ENCODE assay signal across 9 cellular contexts in genomic region chr12:110109037-110109836, GRCh38. TPM values are rescaled to one million over a fixed set of nuclear protein-coding genes. Genes with fewer than 3 reads are reported as not detected.
DNase-seq lines count a peak whose midpoint lies in the region; ATAC-seq, FAIRE-seq and TF ChIP-seq lines count a peak whose summit lies in the region.
"Had no signal": no experiment of that assay in that cellular context is flagged by ENCODE, and none has a peak within 500 bp of the region (broad histone marks: within the 10 kb centered on the region; RNA-seq: fewer than 3 reads in every experiment).

No MANE protein-coding gene starts in this region.

- TF ChIP-seq EP300 in sigmoid colon (IDR thresholded peaks at IDR 0.05): peak; percentile 75 to 88 (median 79)

- no peaks in the 10 kb centered on the region for H3K36me3 Mint-ChIP-seq in activated naive CD8-positive, alpha-beta T cell treated with anti-CD3 and anti-CD28 coated beads for 36 hours
- H3K36me3 Mint-ChIP-seq in activated CD8-positive, alpha-beta memory T cell treated with anti-CD3 and anti-CD28 coated beads, Interleukin-2, amount 10 ng/mL, durations not matched to agents 7 days and 5 days: no peaks in the 10 kb centered on the region

- WGBS in sigmoid colon, 2 donors: 59 to 72% methylated on average over 13 of the region's 13 CpGs

- H3K4me1 ChIP-seq in adipocyte (ENCODE audit: control insufficient read depth, insufficient read depth, low read length) (peaks cover 44% of the 10 kb centered on the region), left ventricle myocardium inferior (peaks cover 48% of the 10 kb centered on the region), sigmoid colon (peaks cover 0 to 67% (median 44%) of the 10 kb centered on the region in 4 donors)

- H3K9ac ChIP-seq in adipocyte (ENCODE audit: low read length): peak overlapping the region; percentile 83

- peak overlapping the region; percentile 90 for H3K27ac ChIP-seq in left ventricle myocardium inferior (replicated peaks)
- H3K27ac ChIP-seq in sigmoid colon: peak overlapping the region; percentile 85 to 95 (median 91)

- no peak for FAIRE-seq in D721Med (lab: Jason Lieb, UNC)

- TF ChIP-seq POLR2A in sigmoid colon (IDR thresholded peaks at IDR 0.05): peak in 1 of 2 donors; percentile 26

- TF ChIP-seq CTCF in left ventricle myocardium inferior (IDR thresholded peaks at IDR 0.05; ENCODE audit: borderline replicate concordance) (no peak), sigmoid colon (IDR thresholded peaks at IDR 0.05) (peak in 2 of 4 experiments; percentile 30 to 62), D721Med (IDR thresholded peaks at IDR 0.05; ENCODE audit: insufficient read depth, missing control alignments) (no peak)

- H3K27me3 ChIP-seq in adipocyte (replicated peaks; ENCODE audit: control insufficient read depth, insufficient read depth, low read length): no peaks in the 10 kb centered on the region
- no peaks in the 10 kb centered on the region for H3K27me3 ChIP-seq in left ventricle myocardium inferior (ENCODE audit: low read depth)
- H3K27me3 ChIP-seq in sigmoid colon: no peaks in the 10 kb centered on the region

- CTCF ChIA-PET in activated CD8-positive, alpha-beta memory T cell treated with anti-CD3 and anti-CD28 coated beads, Interleukin-2, amount 10 ng/mL, durations not matched to agents 7 days and 5 days (lab: Charles Lee): interaction anchor here (1.4 kb wide), 1 partner anchor 8 kb away, joined by 3 read pairs; no protein-coding TSS in a partner anchor

- H3K4me3 ChIP-seq in adipocyte (ENCODE audit: low read length): peak overlapping the region; percentile 61
- peak overlapping the region; percentile 36 for H3K4me3 ChIP-seq in left ventricle myocardium inferior
- peak overlapping the region in 3 of 4 donors; percentile 13 to 20 (median 18) for H3K4me3 ChIP-seq in sigmoid colon

- intact Hi-C loops in left ventricle myocardium inferior (cut with micrococcal nuclease) (no loop called here), sigmoid colon (cut with DNase I) (loop anchor here (5.0 kb wide), 2 partner anchors 33 to 173 kb away; partner anchors contain the start of gene ATP2A2)

- peaks cover 3% of the 10 kb centered on the region for H3K27me3 Mint-ChIP-seq in activated naive CD8-positive, alpha-beta T cell treated with anti-CD3 and anti-CD28 coated beads for 36 hours
- peaks cover 14% of the 10 kb centered on the region for H3K27me3 Mint-ChIP-seq in activated CD8-positive, alpha-beta memory T cell treated with anti-CD3 and anti-CD28 coated beads, Interleukin-2, amount 10 ng/mL, durations not matched to agents 7 days and 5 days
- H3K27me3 Mint-ChIP-seq: activated B cell treated with CpG ODN at 0.5 μM for 24 hours had no signal

- no peaks in the 10 kb centered on the region for H3K36me3 ChIP-seq in adipocyte (ENCODE audit: control insufficient read depth, insufficient read depth, low read length, severe bottlenecking)
- no peaks in the 10 kb centered on the region for H3K36me3 ChIP-seq in left ventricle myocardium inferior
- no peaks in the 10 kb centered on the region for H3K36me3 ChIP-seq in sigmoid colon

- DNase-seq in GOT3 (lab: John Stamatoyannopoulos, UW): peak; percentile 34
- peak; percentile 99 for DNase-seq in adipocyte (ENCODE audit: low read depth)
- DNase-seq in left ventricle myocardium inferior: peak; percentile 61
- DNase-seq in sigmoid colon: peak; percentile 98
- DNase-seq in activated naive CD8-positive, alpha-beta T cell treated with anti-CD3 and anti-CD28 coated beads for 36 hours: no peak
- DNase-seq in activated CD8-positive, alpha-beta memory T cell treated with anti-CD3 and anti-CD28 coated beads, Interleukin-2, amount 10 ng/mL, durations not matched to agents 7 days and 5 days: no peak
- DNase-seq in activated T-cell treated with anti-CD3 and anti-CD28 coated beads, Interleukin-2, amount 50 U/mL, for 48 hours: no peak
- no peak for DNase-seq in D721Med (ENCODE audit: insufficient read length, low spot score)
- DNase-seq: activated B cell treated with CpG ODN at 0.5 μM for 24 hours had no signal

- ATAC-seq in activated CD8-positive, alpha-beta memory T cell treated with anti-CD3 and anti-CD28 coated beads, Interleukin-2, amount 10 ng/mL, durations not matched to agents 7 days and 5 days: no peak

- no peaks in the 10 kb centered on the region for H3K9me3 ChIP-seq in adipocyte (ENCODE audit: control insufficient read depth, low read length)
- H3K9me3 ChIP-seq in left ventricle myocardium inferior (replicated peaks): no peaks in the 10 kb centered on the region
- no peaks in the 10 kb centered on the region for H3K9me3 ChIP-seq in sigmoid colon

- H3K27ac Mint-ChIP-seq in activated naive CD8-positive, alpha-beta T cell treated with anti-CD3 and anti-CD28 coated beads for 36 hours: no peak overlapping the region
- no peak overlapping the region for H3K27ac Mint-ChIP-seq in activated CD8-positive, alpha-beta memory T cell treated with anti-CD3 and anti-CD28 coated beads, Interleukin-2, amount 10 ng/mL, durations not matched to agents 7 days and 5 days
- H3K27ac Mint-ChIP-seq: activated B cell treated with CpG ODN at 0.5 μM for 24 hours had no signal

- peaks cover 6% of the 10 kb centered on the region for H3K4me1 Mint-ChIP-seq in activated naive CD8-positive, alpha-beta T cell treated with anti-CD3 and anti-CD28 coated beads for 36 hours
- no peaks in the 10 kb centered on the region for H3K4me1 Mint-ChIP-seq in activated CD8-positive, alpha-beta memory T cell treated with anti-CD3 and anti-CD28 coated beads, Interleukin-2, amount 10 ng/mL, durations not matched to agents 7 days and 5 days

- H3K9me3 Mint-ChIP-seq in activated naive CD8-positive, alpha-beta T cell treated with anti-CD3 and anti-CD28 coated beads for 36 hours: no peaks in the 10 kb centered on the region
- no peaks in the 10 kb centered on the region for H3K9me3 Mint-ChIP-seq in activated CD8-positive, alpha-beta memory T cell treated with anti-CD3 and anti-CD28 coated beads, Interleukin-2, amount 10 ng/mL, durations not matched to agents 7 days and 5 days (ENCODE audit: low read depth)
- H3K9me3 Mint-ChIP-seq: activated B cell treated with CpG ODN at 0.5 μM for 24 hours had no signal

- no peak overlapping the region for H3K4me3 Mint-ChIP-seq in activated naive CD8-positive, alpha-beta T cell treated with anti-CD3 and anti-CD28 coated beads for 36 hours
- no peak overlapping the region for H3K4me3 Mint-ChIP-seq in activated CD8-positive, alpha-beta memory T cell treated with anti-CD3 and anti-CD28 coated beads, Interleukin-2, amount 10 ng/mL, durations not matched to agents 7 days and 5 days
- H3K4me3 Mint-ChIP-seq: activated B cell treated with CpG ODN at 0.5 μM for 24 hours had no signal

RNA-seq across cellular contexts. Expression of gene IFT81, which starts 14.9 kb away (rescaled TPM):
- total RNA-seq in left ventricle myocardium inferior (12.2 TPM), sigmoid colon (10 to 100 TPM; 20.4 to 42.7 (median 37.0) TPM)
- polyA plus RNA-seq in sigmoid colon: 1 to 10 TPM; 1.8 to 4.1 (median 3.0) TPM
- 1 to 10 TPM; 3.1 to 3.4 TPM for total RNA-seq in activated naive CD8-positive, alpha-beta T cell treated with anti-CD3 and anti-CD28 coated beads for 36 hours
- 1 to 10 TPM; 1.4 to 2.2 TPM for total RNA-seq in activated CD8-positive, alpha-beta memory T cell treated with anti-CD3 and anti-CD28 coated beads, Interleukin-2, amount 10 ng/mL, durations not matched to agents 7 days and 5 days

Comparison
In these comparisons a context has a peak if more than half of its experiments do, and no peak if none do; other contexts are left out.
1. DNase-seq: peak in GOT3 (single experiment), adipocyte (single experiment), left ventricle myocardium inferior (single experiment) and sigmoid colon (single experiment); none in activated naive CD8-positive, alpha-beta T cell treated with anti-CD3 and anti-CD28 coated beads for 36 hours (single experiment), activated CD8-positive, alpha-beta memory T cell treated with anti-CD3 and anti-CD28 coated beads, Interleukin-2, amount 10 ng/mL, durations not matched to agents 7 days and 5 days (single experiment), activated T-cell treated with anti-CD3 and anti-CD28 coated beads, Interleukin-2, amount 50 U/mL, for 48 hours (0 of 2) and D721Med (single experiment).
2. Peak in every context shown above with its lines, with median percentiles within 50 percentile points of each other: H3K4me3 ChIP-seq.